Comparison of ENCODE assay signal across 12 cellular contexts in the genomic region with DNA sequence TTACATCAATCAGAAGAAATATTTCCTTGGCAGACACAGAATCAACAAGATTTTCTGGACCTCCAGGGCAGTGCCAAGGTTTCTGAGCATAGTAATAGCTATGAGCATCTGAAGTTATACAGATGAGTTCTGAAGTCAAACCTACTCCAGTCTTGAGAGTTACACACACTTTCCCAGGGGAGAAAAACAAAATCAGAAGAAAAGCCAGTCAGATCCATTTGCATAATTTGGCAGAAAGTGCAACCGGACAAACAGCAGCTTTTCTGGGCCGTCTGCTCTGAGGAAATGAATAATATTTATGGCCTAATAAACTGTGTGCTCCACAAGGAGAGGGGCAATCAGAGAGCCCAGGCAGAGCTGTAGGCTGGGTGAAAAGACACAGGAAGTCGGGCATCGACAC.
A peak's percentile ranks its signal among the peaks of the same experiment; 100 is the strongest.
DNase-seq lines count a peak whose midpoint lies in the region; ATAC-seq and TF ChIP-seq lines count a peak whose summit lies in the region.
"Had no signal": no experiment of that assay in that cellular context is flagged by ENCODE, and none has a peak within 500 bp of the region (broad histone marks: within the 10 kb centered on the region; RNA-seq: fewer than 3 reads in every experiment).

No MANE protein-coding gene starts in this region.

- no peaks in the 10 kb centered on the region for H4K20me1 ChIP-seq in OCI-LY3 (ENCODE audit: insufficient read depth, low read length)

- intact Hi-C loops in heart right ventricle (cut with DNase I) (no loop called here), cardiac septum (cut with DNase I) (no loop called here), right cardiac atrium (cut with DNase I) (no loop called here)

- H3K9ac ChIP-seq in OCI-LY3 (ENCODE audit: low read length): peak overlapping the region; percentile 13; the same call in 1 of the 2 replicates

- peaks cover 11 to 74% (median 63%) of the 10 kb centered on the region in 9 donors for H3K4me1 ChIP-seq in heart right ventricle
- H3K4me1 ChIP-seq in OCI-LY3 (ENCODE audit: low read length): peaks cover 66% of the 10 kb centered on the region
- H3K4me1 ChIP-seq in right cardiac atrium (ENCODE audit: control insufficient read depth, insufficient read depth, low read length): peaks cover 17% of the 10 kb centered on the region

- DNase-seq in heart right ventricle (no peak), cardiac septum (ENCODE audit: low spot score) (no peak), right cardiac atrium (no peak), GF-D8 (lab: John Stamatoyannopoulos, UW) (no peak)
- DNase-seq in activated CD8-positive, alpha-beta memory T cell treated with anti-CD3 and anti-CD28 coated beads, Interleukin-2, amount 50 U/mL, for 48 hours: no peak
- DNase-seq: activated naive CD4-positive, alpha-beta T cell treated with anti-CD3 and anti-CD28 coated beads for 36 hours; NCI-H1436; Peyer's patch had no signal

- TF ChIP-seq CTCF in heart right ventricle (IDR thresholded peaks at IDR 0.05): no peak
- TF ChIP-seq CTCF in OCI-LY3 (IDR thresholded peaks at IDR 0.05; ENCODE audit: low read depth, low read length): no peak

- H3K4me3 ChIP-seq in heart right ventricle (no peak overlapping the region), OCI-LY3 (ENCODE audit: low read length) (peak overlapping the region; percentile 8; the same call in 1 of the 2 replicates), right cardiac atrium (ENCODE audit: low read length) (no peak overlapping the region)
- H3K4me3 ChIP-seq: Peyer's patch had no signal

- peak overlapping the region; percentile 97 for H2AFZ ChIP-seq in OCI-LY3 (ENCODE audit: low read depth, low read length)

- 64 to 86% methylated on average over 4 of the region's 4 CpGs for WGBS in heart right ventricle, 2 donors
- 49% methylated on average over 4 of the region's 4 CpGs for WGBS in right cardiac atrium

- peak overlapping the region in 8 of 10 donors; percentile 26 to 81 (median 60) for H3K27ac ChIP-seq in heart right ventricle
- peak overlapping the region; percentile 11; the same call in 1 of the 2 replicates for H3K27ac ChIP-seq in OCI-LY3 (ENCODE audit: low read length)
- peak overlapping the region; percentile 20 for H3K27ac ChIP-seq in right cardiac atrium (ENCODE audit: low read length)

- H3K9me3 ChIP-seq in heart right ventricle (no peaks in the 10 kb centered on the region), OCI-LY3 (ENCODE audit: insufficient read depth, low read length) (no peaks in the 10 kb centered on the region), right cardiac atrium (ENCODE audit: control insufficient read depth, low read length) (no peaks in the 10 kb centered on the region)
- H3K9me3 ChIP-seq: Peyer's patch had no signal

- ATAC-seq in heart right ventricle (peak in 1 of 8 donors; percentile 6), right cardiac atrium (no peak), HG03135 (IDR thresholded peaks at IDR 0.05; ENCODE audit: unreplicated experiment) (no peak), HG02884 (IDR thresholded peaks at IDR 0.05; ENCODE audit: unreplicated experiment) (no peak)
- ATAC-seq: activated CD4-positive, CD25-positive, alpha-beta regulatory T cell treated with anti-CD3 and anti-CD28 coated beads, Interleukin-2, amount 50 U/mL, for 24 hours had no signal

- peak overlapping the region; percentile 78 for H3K4me2 ChIP-seq in OCI-LY3 (ENCODE audit: low read length)

- H3K36me3 ChIP-seq in heart right ventricle (peaks cover 0 to 94% (median 45%) of the 10 kb centered on the region in 9 donors), OCI-LY3 (replicated peaks; ENCODE audit: low read depth, low read length) (no peaks in the 10 kb centered on the region)

- no peaks in the 10 kb centered on the region for H3K27me3 ChIP-seq in heart right ventricle
- H3K27me3 ChIP-seq in OCI-LY3 (ENCODE audit: low read depth, low read length): no peaks in the 10 kb centered on the region
- H3K27me3 ChIP-seq in right cardiac atrium (ENCODE audit: control insufficient read depth, insufficient read depth): no peaks in the 10 kb centered on the region
- H3K27me3 ChIP-seq: Peyer's patch had no signal

- no peaks in the 10 kb centered on the region for H3K79me2 ChIP-seq in OCI-LY3 (ENCODE audit: low read length)
